ENCODE assay signal across 13 cellular contexts in genomic region chr4:2244947-2245786, GRCh38. TPM values are rescaled to one million over a fixed set of nuclear protein-coding genes. Genes with fewer than 3 reads are reported as not detected.
A peak's percentile ranks its signal among the peaks of the same experiment; 100 is the strongest.
DNase-seq lines count a peak whose midpoint lies in the region; ATAC-seq, FAIRE-seq and TF ChIP-seq lines count a peak whose summit lies in the region.
"Had no signal": no experiment of that assay in that cellular context is flagged by ENCODE, and none has a peak within 500 bp of the region (broad histone marks: within the 10 kb centered on the region; RNA-seq: fewer than 3 reads in every experiment).

No MANE protein-coding gene starts in this region.

- DNase-seq in stimulated activated naive CD8-positive, alpha-beta T cell treated with anti-CD3 and anti-CD28 coated beads, Interleukin-15, Interleukin-2, amounts not matched to agents 100 U/mL and 50 U/mL, for 24 hours, result no peak
- peak; percentile 17 for DNase-seq in bronchial epithelial cell (ENCODE audit: low read depth)
- DNase-seq in natural killer cell treated with Interleukin-12 subunit alpha and Interleukin-12 subunit beta and Interleukin-15 and Interleukin-18, amount 100 ng/mL, for 72 hours (ENCODE audit: low spot score), result no peak
- no peak for DNase-seq in DMS53 (lab: John Stamatoyannopoulos, UW)
- DNase-seq in left colon, result no peak
- no peak for DNase-seq in NCI-H82 (lab: John Stamatoyannopoulos, UW)
- DNase-seq: hypothalamus, NCI-H1694 treated with DMSO at 0.1 percent for 48 hours, nucleus accumbens had no signal

- H3K9me3 Mint-ChIP-seq in stimulated activated naive CD8-positive, alpha-beta T cell treated with anti-CD3 and anti-CD28 coated beads, Interleukin-15, Interleukin-2, amounts not matched to agents 100 ng/mL and 50 ng/mL, for 24 hours, result no peaks in the 10 kb centered on the region
- no peaks in the 10 kb centered on the region for H3K9me3 Mint-ChIP-seq in natural killer cell treated with Interleukin-12 subunit alpha and Interleukin-12 subunit beta and Interleukin-15 and Interleukin-18, amount 100 ng/mL, for 72 hours

- ATAC-seq in stimulated activated naive CD8-positive, alpha-beta T cell treated with anti-CD3 and anti-CD28 coated beads, Interleukin-15, Interleukin-2, amounts not matched to agents 100 U/mL and 50 U/mL, for 24 hours, result no peak
- ATAC-seq in natural killer cell treated with Interleukin-12 subunit alpha and Interleukin-12 subunit beta and Interleukin-15 and Interleukin-18, amount 100 ng/mL, for 72 hours, result no peak
- ATAC-seq in HG03460 (IDR thresholded peaks at IDR 0.05; ENCODE audit: unreplicated experiment) (no peak), left colon (no peak)
- ATAC-seq: HCT116 had no signal

- H3K27ac Mint-ChIP-seq in stimulated activated naive CD8-positive, alpha-beta T cell treated with anti-CD3 and anti-CD28 coated beads, Interleukin-15, Interleukin-2, amounts not matched to agents 100 ng/mL and 50 ng/mL, for 24 hours, result peak overlapping the region; percentile 18
- H3K27ac Mint-ChIP-seq in natural killer cell treated with Interleukin-12 subunit alpha and Interleukin-12 subunit beta and Interleukin-15 and Interleukin-18, amount 100 ng/mL, for 72 hours, result peak overlapping the region; percentile 32 to 47

- H3K4me3 ChIP-seq in bronchial epithelial cell (ENCODE audit: low read depth, low read length), result no peak overlapping the region
- H3K4me3 ChIP-seq: coronary artery had no signal

- H3K36me3 Mint-ChIP-seq in stimulated activated naive CD8-positive, alpha-beta T cell treated with anti-CD3 and anti-CD28 coated beads, Interleukin-15, Interleukin-2, amounts not matched to agents 100 ng/mL and 50 ng/mL, for 24 hours (ENCODE audit: low read depth), result peaks cover 7% of the 10 kb centered on the region
- H3K36me3 Mint-ChIP-seq in natural killer cell treated with Interleukin-12 subunit alpha and Interleukin-12 subunit beta and Interleukin-15 and Interleukin-18, amount 100 ng/mL, for 72 hours, result peaks cover 11% of the 10 kb centered on the region

- H3K27me3 Mint-ChIP-seq in stimulated activated naive CD8-positive, alpha-beta T cell treated with anti-CD3 and anti-CD28 coated beads, Interleukin-15, Interleukin-2, amounts not matched to agents 100 ng/mL and 50 ng/mL, for 24 hours, result no peaks in the 10 kb centered on the region
- no peaks in the 10 kb centered on the region for H3K27me3 Mint-ChIP-seq in natural killer cell treated with Interleukin-12 subunit alpha and Interleukin-12 subunit beta and Interleukin-15 and Interleukin-18, amount 100 ng/mL, for 72 hours

- H3K27me3 ChIP-seq in bronchial epithelial cell (ENCODE audit: control insufficient read depth, insufficient read depth, low read length), result no peaks in the 10 kb centered on the region

- no peak for FAIRE-seq in bronchial epithelial cell (lab: Jason Lieb, UNC)

- peaks cover 22% of the 10 kb centered on the region for H3K4me1 Mint-ChIP-seq in stimulated activated naive CD8-positive, alpha-beta T cell treated with anti-CD3 and anti-CD28 coated beads, Interleukin-15, Interleukin-2, amounts not matched to agents 100 ng/mL and 50 ng/mL, for 24 hours (ENCODE audit: low read depth)
- peaks cover 21 to 30% of the 10 kb centered on the region in 2 donors for H3K4me1 Mint-ChIP-seq in natural killer cell treated with Interleukin-12 subunit alpha and Interleukin-12 subunit beta and Interleukin-15 and Interleukin-18, amount 100 ng/mL, for 72 hours (ENCODE audit: low read depth in 2 of 2)

- peaks cover 4% of the 10 kb centered on the region for H3K36me3 ChIP-seq in bronchial epithelial cell (ENCODE audit: control insufficient read depth, insufficient read depth, low read length)

- intact Hi-C loops in left colon (cut with DNase I, micrococcal nuclease), result no loop called here

- H3K4me3 Mint-ChIP-seq in stimulated activated naive CD8-positive, alpha-beta T cell treated with anti-CD3 and anti-CD28 coated beads, Interleukin-15, Interleukin-2, amounts not matched to agents 100 ng/mL and 50 ng/mL, for 24 hours, result no peak overlapping the region
- no peak overlapping the region for H3K4me3 Mint-ChIP-seq in natural killer cell treated with Interleukin-12 subunit alpha and Interleukin-12 subunit beta and Interleukin-15 and Interleukin-18, amount 100 ng/mL, for 72 hours

- TF ChIP-seq CTCF in bronchial epithelial cell (IDR thresholded peaks at IDR 0.05; ENCODE audit: insufficient read depth, low read length, severe bottlenecking), result no peak

RNA-seq across cellular contexts. Expression of gene HAUS3, which starts 3.2 kb away (rescaled TPM):
- 8.4 and 9.2 TPM in 2 replicates for total RNA-seq in bronchial epithelial cell
- total RNA-seq in natural killer cell treated with Interleukin-12 subunit alpha and Interleukin-12 subunit beta and Interleukin-15 and Interleukin-18, amount 100 ng/mL, for 72 hours, result 10 to 100 TPM; 17.6 to 30.0 TPM
- 1 to 10 TPM; 7.7 to 9.7 TPM for total RNA-seq in left colon

RNA-seq across cellular contexts. Expression of gene POLN, which starts 3.2 kb away (rescaled TPM):
- 1.4 and 1.6 TPM in 2 replicates for total RNA-seq in bronchial epithelial cell
- total RNA-seq in natural killer cell treated with Interleukin-12 subunit alpha and Interleukin-12 subunit beta and Interleukin-15 and Interleukin-18, amount 100 ng/mL, for 72 hours, result 1 to 10 TPM; 3.8 to 6.1 TPM
- total RNA-seq in left colon, result 1 to 10 TPM; 1.3 to 3.1 TPM

RNA-seq across cellular contexts. Expression of gene MXD4, which starts 16.7 kb away (rescaled TPM):
- total RNA-seq in bronchial epithelial cell, result 10.5 and 13.2 TPM in 2 replicates
- total RNA-seq in natural killer cell treated with Interleukin-12 subunit alpha and Interleukin-12 subunit beta and Interleukin-15 and Interleukin-18, amount 100 ng/mL, for 72 hours, result 10 to 100 TPM; 13.9 to 14.5 TPM
- total RNA-seq in left colon, result 10 to 100 TPM; 33.1 to 49.8 TPM
